14 cellular contexts compared by ENCODE assay signal in genomic region chr2:234026111-234026510, GRCh38. TPM values are rescaled to one million over a fixed set of nuclear protein-coding genes. Genes with fewer than 3 reads are reported as not detected.
DNase-seq lines count a peak whose midpoint lies in the region; ATAC-seq and TF ChIP-seq lines count a peak whose summit lies in the region.
"Had no signal": no experiment of that assay in that cellular context is flagged by ENCODE, and none has a peak within 500 bp of the region (broad histone marks: within the 10 kb centered on the region; RNA-seq: fewer than 3 reads in every experiment).

No MANE protein-coding gene starts in this region.

- no TSS peak for BruUV-seq in mammary epithelial cell (replicated peaks; lab: Mats Ljungman, UMichigan)

- no peak for ATAC-seq in left lung
- ATAC-seq in GM18502 (IDR thresholded peaks at IDR 0.05; ENCODE audit: poor library complexity, unreplicated experiment), result no peak

- H3K4me2 ChIP-seq in MM.1S (ENCODE audit: low read depth, low read length), result peak overlapping the region; percentile 86
- H3K4me2 ChIP-seq in mammary epithelial cell (ENCODE audit: insufficient read depth, low read depth, low read length), result no peak overlapping the region

- H3K27ac Mint-ChIP-seq in CD4-positive, alpha-beta memory T cell, result peak overlapping the region; percentile 65 to 90 (median 74)
- peak overlapping the region; percentile 62 for H3K27ac Mint-ChIP-seq in nephron progenitor cell

- 44% methylated on average over 1 of the region's 1 CpG for WGBS in mammary epithelial cell (ENCODE audit: low coverage, missing lambda C conversion rate)

- H3K9me3 Mint-ChIP-seq in CD4-positive, alpha-beta memory T cell, result peaks cover 0 to 15% (median 2%) of the 10 kb centered on the region in 8 donors
- H3K9me3 Mint-ChIP-seq in nephron progenitor cell, result peaks cover 35% of the 10 kb centered on the region

- POLR2A ChIA-PET in CD4-positive, alpha-beta memory T cell (lab: Charles Lee; ENCODE audit: partially characterized antibody), result interaction anchor here (0.8 to 3.6 kb wide), 9 partner anchors 23 to 421 kb away, joined by 3 to 29 read pairs (median 3); no protein-coding TSS in a partner anchor

- no peaks in the 10 kb centered on the region for H3K27me3 Mint-ChIP-seq in CD4-positive, alpha-beta memory T cell
- H3K27me3 Mint-ChIP-seq in nephron progenitor cell (ENCODE audit: low read depth, poor library complexity), result peaks cover 21% of the 10 kb centered on the region

- H3K4me3 Mint-ChIP-seq in CD4-positive, alpha-beta memory T cell, result peak overlapping the region; percentile 46 to 92 (median 84)
- H3K4me3 Mint-ChIP-seq in nephron progenitor cell, result peak overlapping the region; percentile 33

- no peaks in the 10 kb centered on the region for H3K9me2 ChIP-seq in MM.1S (replicated peaks; ENCODE audit: insufficient read depth, low read length)

- H3K79me2 ChIP-seq in MM.1S (ENCODE audit: low read length) (no peaks in the 10 kb centered on the region), mammary epithelial cell (ENCODE audit: insufficient read depth, low read length) (no peaks in the 10 kb centered on the region)

- intact Hi-C loops in CD4-positive, alpha-beta memory T cell (cut with micrococcal nuclease), result no loop called here
- intact Hi-C loops in mammary epithelial cell (cut with micrococcal nuclease) (no loop called here), left lung (cut with DNase I) (no loop called here)

- dilution Hi-C loops in mammary epithelial cell (cut with HindIII; ENCODE audit: low sequenced_read_pairs), result no loop called here

- no peaks in the 10 kb centered on the region for H3K27me3 ChIP-seq in CD4-positive, alpha-beta memory T cell (ENCODE audit: insufficient read depth, low read length)
- H3K27me3 ChIP-seq in MM.1S (replicated peaks; ENCODE audit: insufficient read depth, low read length) (no peaks in the 10 kb centered on the region), mammary epithelial cell (ENCODE audit: insufficient read depth, low read length) (no peaks in the 10 kb centered on the region), left lung (peaks cover 0 to 20% of the 10 kb centered on the region in 2 donors)

- DNase-seq in CD4-positive, alpha-beta memory T cell, result no peak
- no peak for DNase-seq in MM.1S
- no peak for DNase-seq in mammary epithelial cell
- DNase-seq in nephron progenitor cell, result peak; percentile 35
- DNase-seq in effector CD8-positive, alpha-beta T cell (lab: John Stamatoyannopoulos, UW), result no peak
- no peak for DNase-seq in NCI-H2196 (lab: John Stamatoyannopoulos, UW; ENCODE audit: unreplicated experiment)
- DNase-seq in left lung, result no peak
- DNase-seq: GF-D8, hypothalamus, NCI-H1694 had no signal

- CTCF ChIA-PET in CD4-positive, alpha-beta memory T cell (lab: Charles Lee; ENCODE audit: partially characterized antibody), result interaction anchor here (1.0 to 3.4 kb wide), 2 partner anchors 36 to 477 kb away, joined by 4 to 16 read pairs; no protein-coding TSS in a partner anchor
- CTCF ChIA-PET in mammary epithelial cell (lab: Charles Lee; ENCODE audit: low non-redundant PET), result no interaction called here

- peaks cover 6% of the 10 kb centered on the region; the same call in 1 of the 2 replicates for H3F3A ChIP-seq in MM.1S (ENCODE audit: insufficient read depth, low read length)

- H2AFZ ChIP-seq in MM.1S (ENCODE audit: low read length), result no peak overlapping the region
- H2AFZ ChIP-seq in mammary epithelial cell (ENCODE audit: low read depth, low read length), result peak overlapping the region; percentile 80

- peak overlapping the region in 1 of 2 donors; percentile 56 for H3K4me3 ChIP-seq in CD4-positive, alpha-beta memory T cell (ENCODE audit: low read length in 2 of 2)
- H3K4me3 ChIP-seq in MM.1S (ENCODE audit: low read length) (peak overlapping the region; percentile 46; the same call in 1 of the 2 replicates), mammary epithelial cell (replicated peaks in 1 of 3; ENCODE audit: insufficient read depth in 1 of 3, low read depth in 2 of 3, low read length in 3 of 3) (no peak overlapping the region), left lung (no peak overlapping the region)

- peak overlapping the region; percentile 33 for H3K27ac ChIP-seq in CD4-positive, alpha-beta memory T cell (ENCODE audit: low read depth, low read length)
- H3K27ac ChIP-seq in MM.1S (ENCODE audit: low read length) (no peak overlapping the region; the same call in 1 of the 2 replicates), mammary epithelial cell (ENCODE audit: insufficient read depth, low read depth, low read length) (no peak overlapping the region), left lung (no peak overlapping the region)
- H3K27ac ChIP-seq: neutrophil had no signal

- no peaks in the 10 kb centered on the region for H3K9me3 ChIP-seq in CD4-positive, alpha-beta memory T cell (ENCODE audit: control insufficient read depth in 1 of 2, low read length in 2 of 2)
- H3K9me3 ChIP-seq in MM.1S (replicated peaks; ENCODE audit: insufficient read depth, low read length), result no peaks in the 10 kb centered on the region
- H3K9me3 ChIP-seq in mammary epithelial cell (replicated peaks; ENCODE audit: insufficient read depth, low read length), result no peaks in the 10 kb centered on the region
- peaks cover 0 to 2% of the 10 kb centered on the region in 2 donors for H3K9me3 ChIP-seq in left lung
- H3K9me3 ChIP-seq: neutrophil had no signal

- H3K36me3 Mint-ChIP-seq in CD4-positive, alpha-beta memory T cell, result no peaks in the 10 kb centered on the region
- H3K36me3 Mint-ChIP-seq in nephron progenitor cell (ENCODE audit: low read depth), result peaks cover 4% of the 10 kb centered on the region

- no peaks in the 10 kb centered on the region for H3K36me3 ChIP-seq in CD4-positive, alpha-beta memory T cell (ENCODE audit: insufficient read depth, low read length)
- H3K36me3 ChIP-seq in MM.1S (replicated peaks; ENCODE audit: insufficient read depth, low read length) (no peaks in the 10 kb centered on the region), mammary epithelial cell (ENCODE audit: insufficient read depth, low read length) (no peaks in the 10 kb centered on the region), left lung (no peaks in the 10 kb centered on the region)
- H3K36me3 ChIP-seq: neutrophil had no signal

- peaks cover 60% of the 10 kb centered on the region for H3K4me1 ChIP-seq in CD4-positive, alpha-beta memory T cell (ENCODE audit: insufficient read depth, low read length)
- peaks cover 14% of the 10 kb centered on the region for H3K4me1 ChIP-seq in MM.1S (ENCODE audit: low read length)
- peaks cover 7% of the 10 kb centered on the region for H3K4me1 ChIP-seq in mammary epithelial cell (ENCODE audit: insufficient read depth, low read length)
- peaks cover 0 to 4% of the 10 kb centered on the region in 2 donors for H3K4me1 ChIP-seq in left lung

- peaks cover 44 to 79% (median 62%) of the 10 kb centered on the region in 4 donors for H3K4me1 Mint-ChIP-seq in CD4-positive, alpha-beta memory T cell
- H3K4me1 Mint-ChIP-seq in nephron progenitor cell, result peaks cover 43% of the 10 kb centered on the region

- H3K9ac ChIP-seq in MM.1S (ENCODE audit: low read length) (peak overlapping the region; percentile 42; the same call in 1 of the 2 replicates), mammary epithelial cell (ENCODE audit: insufficient read depth, low read length) (no peak overlapping the region)

- in situ Hi-C loops in mammary epithelial cell (cut with MboI; ENCODE audit: low sequenced_read_pairs in 2 of 2), result no loop called here

- H4K20me1 ChIP-seq in MM.1S (ENCODE audit: insufficient read depth, low read length) (no peaks in the 10 kb centered on the region), mammary epithelial cell (ENCODE audit: insufficient read depth, low read length) (no peaks in the 10 kb centered on the region)

- TF ChIP-seq CTCF in MM.1S (IDR thresholded peaks at IDR 0.05; ENCODE audit: low read length) (no peak), mammary epithelial cell (conservative IDR thresholded peaks at IDR 0.05 in 1 of 2, IDR thresholded peaks at IDR 0.05 in 1 of 2; ENCODE audit: extremely low read depth in 1 of 2, insufficient read depth in 1 of 2, low read depth in 1 of 2, low read length in 2 of 2) (no peak), nephron progenitor cell (IDR thresholded peaks at IDR 0.05) (no peak), left lung (IDR thresholded peaks at IDR 0.05) (no peak)

RNA-seq across cellular contexts. Expression of gene SPP2, which starts 24.4 kb away (rescaled TPM):
- total RNA-seq in CD4-positive, alpha-beta memory T cell, result not detected
- not detected for polyA plus RNA-seq in CD4-positive, alpha-beta memory T cell
- total RNA-seq in mammary epithelial cell (not detected), left lung (not detected)
- not detected for polyA plus RNA-seq in mammary epithelial cell
- polyA minus RNA-seq in mammary epithelial cell, result not detected
- total RNA-seq: activated CD8-positive, alpha-beta memory T cell treated with anti-CD3 and anti-CD28 coated beads for 36 hours; chondrocyte had no signal
